Comparison of ENCODE assay signal across 8 cellular contexts in the genomic region with DNA sequence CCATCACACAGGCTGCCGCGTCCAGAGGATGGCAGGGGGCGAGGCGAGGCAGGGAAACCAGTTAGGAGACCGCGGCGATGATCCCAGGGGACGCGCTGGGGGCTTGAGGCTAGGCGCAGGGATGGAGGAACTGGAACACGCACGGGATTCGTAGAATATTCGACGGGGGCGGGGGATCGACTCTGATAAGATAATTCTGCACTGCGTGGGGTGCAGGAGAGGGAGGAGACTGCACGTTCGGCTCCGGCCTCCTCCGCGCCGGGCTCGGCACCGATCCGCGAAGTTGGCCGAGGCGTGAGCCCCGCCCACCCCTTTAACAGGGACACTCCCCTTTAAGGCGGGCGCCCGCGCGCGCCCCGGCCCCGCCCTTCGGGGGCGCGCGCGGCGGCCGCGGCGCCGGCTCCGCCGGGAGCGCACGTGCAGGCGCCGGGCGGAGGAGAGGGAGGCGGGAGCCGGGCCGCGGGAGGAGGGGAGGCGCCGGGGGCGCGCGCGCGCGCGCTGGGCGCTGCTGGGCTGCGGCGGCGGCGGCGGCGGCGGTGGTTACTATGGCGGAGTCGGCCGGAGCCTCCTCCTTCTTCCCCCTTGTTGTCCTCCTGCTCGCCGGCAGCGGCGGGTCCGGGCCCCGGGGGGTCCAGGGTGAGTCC. TPM values are rescaled to one million over a fixed set of nuclear protein-coding genes. Genes with fewer than 3 reads are reported as not detected.
A peak's percentile ranks its signal among the peaks of the same experiment; 100 is the strongest.
DNase-seq lines count a peak whose midpoint lies in the region; ATAC-seq and TF ChIP-seq lines count a peak whose summit lies in the region.

Gene ACVR1B, plus strand, starts transcription at position 501 of the 644 bp plus-strand sequence. Its CDS starts 45 bp downstream, at position 546.

- H3K4me3 ChIP-seq in CD4-positive, alpha-beta memory T cell (ENCODE audit: low read length in 2 of 2), result peak within 1 kb of the TSS; percentile 61 to 83
- peak within 1 kb of the TSS; percentile 96 for H3K4me3 ChIP-seq in epithelial cell of proximal tubule (ENCODE audit: low read depth, low read length)

- no peak for TF ChIP-seq RAD21 in Ishikawa (IDR thresholded peaks at IDR 0.05; ENCODE audit: low read depth)

- peak; percentile 58 for ATAC-seq in GM21447 (IDR thresholded peaks at IDR 0.05; ENCODE audit: unreplicated experiment)

- peaks cover 0 to 2% of the 10 kb centered on the region in 2 donors for H3K27me3 Mint-ChIP-seq in CD4-positive, alpha-beta memory T cell

- intact Hi-C loops in CD4-positive, alpha-beta memory T cell (cut with micrococcal nuclease), result loop anchor here (1.0 to 5.0 kb wide), 3 partner anchors 20 to 1669 kb away; partner anchors contain the start of gene LIMA1

- H3K4me1 ChIP-seq in CD4-positive, alpha-beta memory T cell (ENCODE audit: insufficient read depth, low read length), result peaks cover 30% of the 10 kb centered on the region

- H3K36me3 ChIP-seq in CD4-positive, alpha-beta memory T cell (ENCODE audit: insufficient read depth, low read length), result no peaks in the 10 kb centered on the region

- peak within 1 kb of the TSS; percentile 49 to 97 (median 95) for H3K27ac Mint-ChIP-seq in CD4-positive, alpha-beta memory T cell

- H3K27ac ChIP-seq in CD4-positive, alpha-beta memory T cell (ENCODE audit: low read depth, low read length), result peak within 1 kb of the TSS; percentile 63

- H3K4me3 Mint-ChIP-seq in CD4-positive, alpha-beta memory T cell, result peak within 1 kb of the TSS; percentile 87 to 98 (median 95)

- no peaks in the 10 kb centered on the region for H3K9me3 ChIP-seq in CD4-positive, alpha-beta memory T cell (ENCODE audit: control insufficient read depth in 1 of 2, low read length in 2 of 2)

- no peak for TF ChIP-seq EP300 in Ishikawa (IDR thresholded peaks at IDR 0.05; ENCODE audit: borderline replicate concordance)

- POLR2A ChIA-PET in CD4-positive, alpha-beta memory T cell (lab: Charles Lee; ENCODE audit: partially characterized antibody), result interaction anchor here (0.7 to 1.5 kb wide), 5 partner anchors 20 to 131 kb away, joined by 3 to 6 read pairs (median 3); no protein-coding TSS in a partner anchor

- TF ChIP-seq CTCF in epithelial cell of proximal tubule (conservative IDR thresholded peaks at IDR 0.05; ENCODE audit: low read depth, low read length), result no peak

- H3K4me1 Mint-ChIP-seq in CD4-positive, alpha-beta memory T cell, result peaks cover 29 to 52% (median 40%) of the 10 kb centered on the region in 4 donors

- H3K9me3 Mint-ChIP-seq in CD4-positive, alpha-beta memory T cell, result no peaks in the 10 kb centered on the region

- CTCF ChIA-PET in CD4-positive, alpha-beta memory T cell (lab: Charles Lee; ENCODE audit: partially characterized antibody), result interaction anchor here (1.4 to 2.8 kb wide), 3 partner anchors 20 to 72 kb away, joined by 7 to 12 read pairs (median 7); no protein-coding TSS in a partner anchor

- H3K27me3 ChIP-seq in CD4-positive, alpha-beta memory T cell (ENCODE audit: insufficient read depth, low read length), result no peaks in the 10 kb centered on the region

- DNase-seq in CD4-positive, alpha-beta memory T cell, result peak; percentile 88 to 92 (median 89)
- peak; percentile 91 for DNase-seq in OCI-M1 (lab: John Stamatoyannopoulos, UW)
- peak; percentile 87 for DNase-seq in activated T-cell treated with anti-CD3 and anti-CD28 coated beads for 48 hours (ENCODE audit: low read depth)
- no peak for DNase-seq in epithelial cell of proximal tubule (ENCODE audit: low read depth)
- DNase-seq in mucosa of gallbladder (ENCODE audit: low spot score), result peak; percentile 92
- peak; percentile 70 to 81 for DNase-seq in stimulated activated CD8-positive, alpha-beta memory T cell treated with anti-CD3 and anti-CD28 coated beads, Interleukin-4, amount 100 ng/mL, for 1 hour (ENCODE audit: low read depth in 2 of 2, low spot score in 1 of 2)

- peaks cover 0 to 3% of the 10 kb centered on the region in 2 donors for H3K36me3 Mint-ChIP-seq in CD4-positive, alpha-beta memory T cell

TF ChIP-seq in Ishikawa, 13 proteins besides CTCF, POLR2A, EP300 and RAD21:
- no peak for TF ChIP-seq FOXM1 (IDR thresholded peaks at IDR 0.05; ENCODE audit: borderline replicate concordance, low read depth)
- 0 out of 2 replicates have a peak, but pooled peaks have one; percentile 10 for TF ChIP-seq TEAD4 (IDR thresholded peaks at IDR 0.05)
- 0 out of 2 replicates have a peak, but pooled peaks have one; percentile 34 for TF ChIP-seq TCF12 (IDR thresholded peaks at IDR 0.05; ENCODE audit: low read depth)
- TF ChIP-seq CEBPB (IDR thresholded peaks at IDR 0.05), result no peak
- TF ChIP-seq TAF1 (IDR thresholded peaks at IDR 0.05; ENCODE audit: low read depth), result peak; percentile 40; the same call in 1 of the 2 replicates
- TF ChIP-seq, protein P1, sequence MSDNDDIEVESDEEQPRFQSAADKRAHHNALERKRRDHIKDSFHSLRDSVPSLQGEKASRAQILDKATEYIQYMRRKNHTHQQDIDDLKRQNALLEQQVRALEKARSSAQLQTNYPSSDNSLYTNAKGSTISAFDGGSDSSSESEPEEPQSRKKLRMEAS (IDR thresholded peaks at IDR 0.05), result peak; percentile 87
- no peak for TF ChIP-seq NFIC (IDR thresholded peaks at IDR 0.05)
- peak; percentile 39; the same call in 1 of the 2 replicates for TF ChIP-seq USF1 (IDR thresholded peaks at IDR 0.05)
- peak; percentile 58; the same call in 1 of the 2 replicates for TF ChIP-seq EGR1 (IDR thresholded peaks at IDR 0.05)
- no peak for TF ChIP-seq ZBTB7A (IDR thresholded peaks at IDR 0.05; ENCODE audit: low read depth)
- TF ChIP-seq CREB1 (IDR thresholded peaks at IDR 0.05; ENCODE audit: low read depth), result no peak
- no peak for TF ChIP-seq YY1 (IDR thresholded peaks at IDR 0.05; ENCODE audit: low read depth)
- TF ChIP-seq, protein P2, sequence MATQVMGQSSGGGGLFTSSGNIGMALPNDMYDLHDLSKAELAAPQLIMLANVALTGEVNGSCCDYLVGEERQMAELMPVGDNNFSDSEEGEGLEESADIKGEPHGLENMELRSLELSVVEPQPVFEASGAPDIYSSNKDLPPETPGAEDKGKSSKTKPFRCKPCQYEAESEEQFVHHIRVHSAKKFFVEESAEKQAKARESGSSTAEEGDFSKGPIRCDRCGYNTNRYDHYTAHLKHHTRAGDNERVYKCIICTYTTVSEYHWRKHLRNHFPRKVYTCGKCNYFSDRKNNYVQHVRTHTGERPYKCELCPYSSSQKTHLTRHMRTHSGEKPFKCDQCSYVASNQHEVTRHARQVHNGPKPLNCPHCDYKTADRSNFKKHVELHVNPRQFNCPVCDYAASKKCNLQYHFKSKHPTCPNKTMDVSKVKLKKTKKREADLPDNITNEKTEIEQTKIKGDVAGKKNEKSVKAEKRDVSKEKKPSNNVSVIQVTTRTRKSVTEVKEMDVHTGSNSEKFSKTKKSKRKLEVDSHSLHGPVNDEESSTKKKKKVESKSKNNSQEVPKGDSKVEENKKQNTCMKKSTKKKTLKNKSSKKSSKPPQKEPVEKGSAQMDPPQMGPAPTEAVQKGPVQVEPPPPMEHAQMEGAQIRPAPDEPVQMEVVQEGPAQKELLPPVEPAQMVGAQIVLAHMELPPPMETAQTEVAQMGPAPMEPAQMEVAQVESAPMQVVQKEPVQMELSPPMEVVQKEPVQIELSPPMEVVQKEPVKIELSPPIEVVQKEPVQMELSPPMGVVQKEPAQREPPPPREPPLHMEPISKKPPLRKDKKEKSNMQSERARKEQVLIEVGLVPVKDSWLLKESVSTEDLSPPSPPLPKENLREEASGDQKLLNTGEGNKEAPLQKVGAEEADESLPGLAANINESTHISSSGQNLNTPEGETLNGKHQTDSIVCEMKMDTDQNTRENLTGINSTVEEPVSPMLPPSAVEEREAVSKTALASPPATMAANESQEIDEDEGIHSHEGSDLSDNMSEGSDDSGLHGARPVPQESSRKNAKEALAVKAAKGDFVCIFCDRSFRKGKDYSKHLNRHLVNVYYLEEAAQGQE (IDR thresholded peaks at IDR 0.05; ENCODE audit: low read depth), result no peak

RNA-seq across cellular contexts. Expression of gene ACVR1B, which starts in this region (rescaled TPM):
- 10 to 100 TPM; 10.8 to 12.6 TPM for total RNA-seq in CD4-positive, alpha-beta memory T cell
- polyA plus RNA-seq in CD4-positive, alpha-beta memory T cell, result 1 to 10 TPM in 1 of 2 donors, under 1 TPM in 1; 0.42 to 2.5 TPM
- total RNA-seq in epithelial cell of proximal tubule, result 14.0 and 23.4 TPM in 2 replicates
- 49.8 TPM for total RNA-seq in mucosa of gallbladder
